Comparison of ENCODE assay signal across 27 cellular contexts in the genomic region with DNA sequence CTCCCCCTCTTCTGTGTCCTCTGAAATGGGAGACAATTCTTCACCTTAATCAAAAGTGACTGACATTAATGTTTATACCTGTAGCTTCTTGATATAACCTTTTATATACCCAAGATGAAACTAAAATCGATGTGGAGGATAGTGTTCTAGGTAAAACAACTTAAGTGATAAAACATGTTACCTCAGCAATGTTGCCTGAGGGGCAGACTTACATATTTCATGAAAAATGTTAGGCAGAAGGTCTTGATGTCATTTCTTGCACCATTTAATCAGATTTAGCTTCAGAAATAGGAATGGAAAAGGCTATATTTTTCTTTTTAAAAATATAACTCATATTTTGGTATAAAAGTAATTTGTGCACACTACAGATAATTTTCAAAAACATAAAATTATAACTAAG.
"Had no signal": no experiment of that assay in that cellular context is flagged by ENCODE, and none has a peak within 500 bp of the region (broad histone marks: within the 10 kb centered on the region; RNA-seq: fewer than 3 reads in every experiment).

No MANE protein-coding gene starts in this region.

- H2AFZ ChIP-seq: PC-9 had no signal

- DNase-seq: Karpas-422, MV-4-11, NCI-H1092, NCI-H1105, NCI-H1417 treated with DMSO at 0.1 percent for 48 hours, NCI-H1436 treated with DMSO at 0.1 percent for 48 hours, NCI-H1694 treated with DMSO at 0.1 percent for 48 hours, NCI-H1930, NCI-H2081, NCI-H2171 treated with DMSO at 0.1 percent for 48 hours, NCI-H2227 treated with DMSO at 0.1 percent for 48 hours, NCI-H345, NCI-H446, NCI-H510A treated with DMSO at 0.1 percent for 48 hours, NCI-H524 treated with DMSO at 0.1 percent for 48 hours, NCI-H526 treated with DMSO at 0.1 percent for 48 hours, NCI-H774, PC-9, SHP77, SIG-M5, SJCRH30, T-cell had no signal

- ATAC-seq: Panc1, Right ventricle myocardium inferior, T-cell had no signal

- H3K27ac ChIP-seq: KMS-11, PC-9, RWPE1, SJCRH30, SK-N-MC had no signal

- H3K36me3 ChIP-seq: SJCRH30 had no signal

- H3K9me3 ChIP-seq: SJCRH30 had no signal

- H3K4me3 ChIP-seq: PC-9, SJCRH30, SK-N-MC had no signal

- H3K27me3 ChIP-seq: SJCRH30 had no signal

- H3K4me2 ChIP-seq: KMS-11, PC-9 had no signal

- H3K9ac ChIP-seq: KMS-11 had no signal
